8 cellular contexts compared by ENCODE assay signal in genomic region chr11:69443968-69444364, GRCh38. TPM values are rescaled to one million over a fixed set of nuclear protein-coding genes. Genes with fewer than 3 reads are reported as not detected.
A peak's percentile ranks its signal among the peaks of the same experiment; 100 is the strongest.
DNase-seq lines count a peak whose midpoint lies in the region; ATAC-seq, FAIRE-seq and TF ChIP-seq lines count a peak whose summit lies in the region.

No MANE protein-coding gene starts in this region.

- BruUV-seq in K562 (replicated peaks; lab: Mats Ljungman, UMichigan) (no TSS peak), HepG2 (replicated peaks; lab: Mats Ljungman, UMichigan) (no TSS peak)

- no peaks in the 10 kb centered on the region for H3K9me3 ChIP-seq in K562 (replicated peaks; ENCODE audit: control insufficient read depth, insufficient read depth, low read depth, low read length)
- H3K9me3 ChIP-seq in HepG2 (ENCODE audit: low read length), result no peaks in the 10 kb centered on the region
- no peaks in the 10 kb centered on the region for H3K9me3 ChIP-seq in thoracic aorta

- POLR2A ChIA-PET in activated CD4-positive, alpha-beta T cell treated with anti-CD3 and anti-CD28 coated beads for 36 hours (lab: Charles Lee), result interaction anchor here (0.6 kb wide), 1 partner anchor 37 kb away, joined by 3 read pairs; no protein-coding TSS in a partner anchor
- POLR2A ChIA-PET in K562 (lab: Yijun Ruan, JAX), result interaction anchor here (0.5 to 1.3 kb wide), 6 partner anchors 10 to 370 kb away, joined by 3 to 8 read pairs (median 3); no protein-coding TSS in a partner anchor
- POLR2A ChIA-PET in HepG2 (lab: Yijun Ruan, JAX), result no interaction called here

- in situ Hi-C loops in K562 (cut with MboI), result no loop called here
- in situ Hi-C loops in HepG2 (cut with HindIII; ENCODE audit: extremely low pct_ligation_motif_present, low pct_unique_long_range_greater_than_20kb), result loop anchor here (25.0 kb wide), 1 partner anchor 193 kb away; the partner anchor contains the start of gene CCND1

- H3K4me3 Mint-ChIP-seq in activated CD4-positive, alpha-beta T cell treated with anti-CD3 and anti-CD28 coated beads for 36 hours, result peak overlapping the region; percentile 48

- peak overlapping the region; percentile 14 for H3K27ac Mint-ChIP-seq in activated CD4-positive, alpha-beta T cell treated with anti-CD3 and anti-CD28 coated beads for 36 hours

- TF ChIP-seq EP300 in K562 (IDR thresholded peaks at IDR 0.05; ENCODE audit: low read length) (no peak), HepG2 (IDR thresholded peaks at IDR 0.05; ENCODE audit: low read depth in 2 of 2, low read length in 2 of 2) (no peak), HepG2 (CRISPR knock-in tag; IDR thresholded peaks at IDR 0.05; ENCODE audit: borderline replicate concordance) (no peak)

- H3K27ac ChIP-seq in K562 (ENCODE audit: extremely low read depth, low read depth, low read length) (peak overlapping the region; percentile 95), HepG2 (ENCODE audit: extremely low read length, insufficient read depth, low read length) (no peak overlapping the region), thoracic aorta (peak overlapping the region; percentile 1 to 65)

- H4K20me1 ChIP-seq in K562 (replicated peaks; ENCODE audit: control insufficient read depth, insufficient read depth, low read length) (no peaks in the 10 kb centered on the region), HepG2 (ENCODE audit: insufficient read depth, low read length) (no peaks in the 10 kb centered on the region)

- TF ChIP-seq CTCF in K562 (IDR thresholded peaks at IDR 0.05 in 2 of 3, conservative IDR thresholded peaks at IDR 0.05 in 1 of 3; ENCODE audit: insufficient read depth in 2 of 3, low read depth in 1 of 3, low read length in 3 of 3), result no peak
- TF ChIP-seq CTCF in HepG2 (CRISPR knock-in tag; IDR thresholded peaks at IDR 0.05), result no peak
- no peak for TF ChIP-seq CTCF in thoracic aorta (IDR thresholded peaks at IDR 0.05)

- CTCF ChIA-PET in activated CD4-positive, alpha-beta T cell treated with anti-CD3 and anti-CD28 coated beads for 36 hours (lab: Charles Lee), result no interaction called here
- CTCF ChIA-PET in K562 (lab: Yijun Ruan, JAX; ENCODE audit: low intra/inter-chr PET ratio), result no interaction called here
- CTCF ChIA-PET in HepG2 (lab: Yijun Ruan, JAX; ENCODE audit: low intra/inter-chr PET ratio, low total read pairs), result no interaction called here

- H3K4me3 ChIP-seq in K562 (peak overlapping the region; percentile 35), HepG2 (replicated peaks in 1 of 3; ENCODE audit: insufficient read depth in 1 of 3, low read depth in 2 of 3, low read length in 3 of 3) (no peak overlapping the region), thoracic aorta (peak overlapping the region; percentile 74)

- peak overlapping the region; percentile 80 for H3K4me2 ChIP-seq in K562 (ENCODE audit: insufficient read depth, low read length)
- H3K4me2 ChIP-seq in HepG2 (ENCODE audit: low read depth, low read length), result no peak overlapping the region

- FAIRE-seq in K562 (lab: Jason Lieb, UNC) (peak; percentile 26), HepG2 (lab: Jason Lieb, UNC) (no peak)

- H3K36me3 Mint-ChIP-seq in activated CD4-positive, alpha-beta T cell treated with anti-CD3 and anti-CD28 coated beads for 36 hours (ENCODE audit: low read depth), result no peaks in the 10 kb centered on the region

- no peak for ATAC-seq in activated CD4-positive, alpha-beta T cell treated with anti-CD3 and anti-CD28 coated beads for 36 hours
- peak; percentile 1 for ATAC-seq in K562
- ATAC-seq in HepG2, result no peak
- no peak for ATAC-seq in thoracic aorta (ENCODE audit: insufficient number of reproducible peaks, low FRiP score, low read depth)
- ATAC-seq in GM18873 (IDR thresholded peaks at IDR 0.05; ENCODE audit: low FRiP score, unreplicated experiment), result no peak

- H3K36me3 ChIP-seq in K562 (ENCODE audit: control insufficient read depth, insufficient read depth, low read length) (no peaks in the 10 kb centered on the region), HepG2 (replicated peaks in 1 of 2; ENCODE audit: control insufficient read depth in 1 of 2, insufficient read depth in 2 of 2, low read length in 2 of 2) (no peaks in the 10 kb centered on the region), thoracic aorta (no peaks in the 10 kb centered on the region)

- peaks cover 60 to 61% of the 10 kb centered on the region in 2 experiments for H3K4me1 ChIP-seq in K562 (replicated peaks in 1 of 2; ENCODE audit: control insufficient read depth in 2 of 2, insufficient read depth in 2 of 2, low read length in 2 of 2)
- H3K4me1 ChIP-seq in HepG2 (ENCODE audit: insufficient read depth, low read length), result peaks cover 46% of the 10 kb centered on the region
- H3K4me1 ChIP-seq in thoracic aorta (ENCODE audit: control insufficient read depth in 1 of 2, low read depth in 2 of 2), result peaks cover 11 to 29% of the 10 kb centered on the region in 2 donors

- no peak for TF ChIP-seq RAD21 in K562 (CRISPR knock-in tag; conservative IDR thresholded peaks at IDR 0.05 in 1 of 2, IDR thresholded peaks at IDR 0.05 in 1 of 2)
- no peak for TF ChIP-seq RAD21 in HepG2 (CRISPR knock-in tag; IDR thresholded peaks at IDR 0.05)

- H3K79me2 ChIP-seq in K562 (ENCODE audit: control insufficient read depth, insufficient read depth, low read length), result peaks cover 5% of the 10 kb centered on the region; the same call in 1 of the 3 replicates
- no peaks in the 10 kb centered on the region for H3K79me2 ChIP-seq in HepG2 (ENCODE audit: insufficient read depth, low read length)

- intact Hi-C loops in activated CD4-positive, alpha-beta T cell treated with anti-CD3 and anti-CD28 coated beads for 36 hours (cut with DNase I, micrococcal nuclease), result loop anchor here (1.0 to 5.0 kb wide), 7 partner anchors 18 to 343 kb away; partner anchors contain the start of gene CCND1 (in 1 of the 2)
- intact Hi-C loops in K562 (cut with micrococcal nuclease), result loop anchor here (2.0 to 10.0 kb wide), 5 partner anchors 42 to 309 kb away; partner anchors contain the start of genes CCND1 and MYEOV
- intact Hi-C loops in HepG2 (cut with micrococcal nuclease; ENCODE audit: unreplicated experiment), result loop anchor here (5.0 kb wide), 1 partner anchor 198 kb away; the partner anchor contains the start of gene CCND1

- H3K9me1 ChIP-seq in K562 (ENCODE audit: control insufficient read depth, insufficient read depth, low read length), result no peaks in the 10 kb centered on the region

- H3K27me3 Mint-ChIP-seq in activated CD4-positive, alpha-beta T cell treated with anti-CD3 and anti-CD28 coated beads for 36 hours, result peaks cover 15% of the 10 kb centered on the region

- H2AFZ ChIP-seq in K562 (ENCODE audit: low read depth, low read length), result peak overlapping the region; percentile 94
- H2AFZ ChIP-seq in HepG2 (ENCODE audit: low read length), result no peak overlapping the region

- H3K27me3 ChIP-seq in K562 (ENCODE audit: control insufficient read depth in 2 of 2, insufficient read depth in 2 of 2, low read length in 2 of 2), result no peaks in the 10 kb centered on the region
- no peaks in the 10 kb centered on the region for H3K27me3 ChIP-seq in HepG2 (ENCODE audit: control insufficient read depth in 1 of 2, insufficient read depth in 2 of 2, low read length in 2 of 2)
- no peaks in the 10 kb centered on the region for H3K27me3 ChIP-seq in thoracic aorta (replicated peaks; ENCODE audit: insufficient read depth)

- peaks cover 16% of the 10 kb centered on the region for H3K4me1 Mint-ChIP-seq in activated CD4-positive, alpha-beta T cell treated with anti-CD3 and anti-CD28 coated beads for 36 hours

- no peak for DNase-seq in activated CD4-positive, alpha-beta T cell treated with anti-CD3 and anti-CD28 coated beads for 36 hours
- no peak for DNase-seq in activated CD4-positive, alpha-beta T cell treated with anti-CD3 and anti-CD28 coated beads for 1 hour
- peak in 1 of 4 experiments; percentile 50 for DNase-seq in K562 (ENCODE audit: extremely low read depth in 1 of 4, low spot score in 3 of 4)
- no peak for DNase-seq in HepG2 (ENCODE audit: low spot score)
- no peak for DNase-seq in thoracic aorta (ENCODE audit: low spot score)
- DNase-seq in NCI-H1105 treated with DMSO at 0.1 percent for 48 hours (lab: John Stamatoyannopoulos, UW), result no peak
- no peak for DNase-seq in NCI-H2107 treated with DMSO at 0.1 percent for 48 hours (lab: John Stamatoyannopoulos, UW; ENCODE audit: unreplicated experiment)

- H3K9ac ChIP-seq in K562 (ENCODE audit: insufficient read depth in 1 of 2, low read depth in 2 of 2, low read length in 2 of 2), result peak overlapping the region; percentile 87 to 93
- no peak overlapping the region for H3K9ac ChIP-seq in HepG2 (ENCODE audit: insufficient read depth, low read depth, low read length)

- WGBS in K562 (ENCODE audit: insufficient coverage, low coverage, missing lambda C conversion rate), result 7% methylated on average over 4 of the region's 6 CpGs
- WGBS in HepG2 (ENCODE audit: low lambda C conversion rate), result 94% methylated on average over 6 of the region's 6 CpGs

- H3K9me3 Mint-ChIP-seq in activated CD4-positive, alpha-beta T cell treated with anti-CD3 and anti-CD28 coated beads for 36 hours (ENCODE audit: low read depth), result no peaks in the 10 kb centered on the region

- no peak for TF ChIP-seq POLR2A in K562 (conservative IDR thresholded peaks at IDR 0.05)
- TF ChIP-seq POLR2A in HepG2 (IDR thresholded peaks at IDR 0.05; ENCODE audit: insufficient read depth in 1 of 2, low read depth in 2 of 2, low read length in 2 of 2), result no peak

RNA-seq across cellular contexts. Expression of gene LINC01488, which starts 37.5 kb away (rescaled TPM):
- not detected for total RNA-seq in activated CD4-positive, alpha-beta T cell treated with anti-CD3 and anti-CD28 coated beads for 36 hours
- not detected in 2 replicates for total RNA-seq in K562 (2011; cell fraction: chromatin; rRNA removed; ENCODE audit: low replicate concordance)
- not detected in 2 replicates for total RNA-seq in K562 (2011; cell fraction: nucleolus; rRNA removed)
- not detected in 2 replicates for total RNA-seq in K562 (2011; cell fraction: nucleoplasm; rRNA removed)
- total RNA-seq in K562 (2014; rRNA removed) (not detected in 2 replicates), K562 (2014; rRNA removed; fragmentation: Illumina TruSeq; extraction: Trizol) (not detected in 2 replicates), K562 (2015; rRNA removed; fragmentation: Illumina TruSeq; extraction: Trizol) (not detected in 2 replicates), K562 (2021) (not detected in 2 replicates), HepG2 (2016; rRNA removed; fragmentation: Illumina TruSeq; extraction: Trizol) (0.14 and 0.58 TPM in 2 replicates), thoracic aorta (not detected)
- polyA plus RNA-seq in K562 (2011; rRNA removed) (not detected in 2 replicates), K562 (2014; fragmentation: Illumina TruSeq; extraction: Trizol) (not detected in 2 replicates), K562 (2014; fragmentation: Nextera tagmentation; extraction: Ambion mirVana) (not detected), K562 (2014; rRNA removed) (not detected in 2 replicates), HepG2 (2011; rRNA removed) (0.13 and 0.26 TPM in 2 replicates)
- not detected in 2 replicates for polyA plus RNA-seq in K562 (2011; cell fraction: cytosol; rRNA removed)
- polyA plus RNA-seq in K562 (2011; cell fraction: nucleus; rRNA removed), result not detected in 2 replicates
- not detected in 2 replicates for polyA plus RNA-seq in K562 (2012)
- not detected in 2 replicates for polyA minus RNA-seq in K562 (2011; rRNA and poly(A)+ RNA removed)
- polyA minus RNA-seq in K562 (2011; cell fraction: cytosol; rRNA and poly(A)+ RNA removed), result not detected in 2 replicates
- polyA minus RNA-seq in K562 (2011; cell fraction: nucleus; rRNA and poly(A)+ RNA removed), result not detected in 2 replicates
- 0.10 and 0.18 TPM in 2 replicates for total RNA-seq in HepG2 (2016; cell fraction: cytosol; rRNA removed; fragmentation: Illumina TruSeq; extraction: Trizol; ENCODE audit: low read depth)
- total RNA-seq in HepG2 (2016; cell fraction: insoluble cytoplasmic fraction; rRNA removed; fragmentation: Illumina TruSeq; extraction: Trizol), result 0.09 and 0.74 TPM in 2 replicates
- total RNA-seq in HepG2 (2016; cell fraction: membrane; rRNA removed; fragmentation: Illumina TruSeq; extraction: Trizol), result 0.17 and 0.31 TPM in 2 replicates
- total RNA-seq in HepG2 (2016; cell fraction: nucleus; rRNA removed; fragmentation: Illumina TruSeq; extraction: Trizol), result 0.47 and 1.4 TPM in 2 replicates
- polyA plus RNA-seq in HepG2 (2011; cell fraction: cytosol; rRNA removed), result 0.11 TPM in 1 of 2 replicates, not detected in the other
- polyA plus RNA-seq in HepG2 (2011; cell fraction: nucleus; rRNA removed), result 0.31 and 1.3 TPM in 2 replicates
- polyA plus RNA-seq in HepG2 (2012), result 0.04 TPM in 1 of 2 replicates, not detected in the other
- 0.09 and 0.12 TPM in 2 replicates for polyA plus RNA-seq in HepG2 (2016; cell fraction: cytosol; fragmentation: Illumina TruSeq; extraction: Trizol; ENCODE audit: low read depth)
- 0.21 and 0.39 TPM in 2 replicates for polyA plus RNA-seq in HepG2 (2016; cell fraction: insoluble cytoplasmic fraction; fragmentation: Illumina TruSeq; extraction: Trizol; ENCODE audit: low read depth)
- polyA plus RNA-seq in HepG2 (2016; cell fraction: membrane; fragmentation: Illumina TruSeq; extraction: Trizol; ENCODE audit: low read depth), result 0.22 TPM in 2 replicates
- 1.7 and 3.1 TPM in 2 replicates for polyA plus RNA-seq in HepG2 (2016; cell fraction: nucleus; fragmentation: Illumina TruSeq; extraction: Trizol; ENCODE audit: insufficient read depth, low read depth)
- 0.16 TPM in 1 of 2 replicates, not detected in the other for polyA minus RNA-seq in HepG2 (2011; rRNA and poly(A)+ RNA removed; ENCODE audit: low replicate concordance)
- polyA minus RNA-seq in HepG2 (2011; cell fraction: cytosol; rRNA and poly(A)+ RNA removed), result not detected in 2 replicates
- polyA minus RNA-seq in HepG2 (2011; cell fraction: nucleus; rRNA and poly(A)+ RNA removed), result 0.12 and 0.39 TPM in 2 replicates

Comparison
In these comparisons a context has a peak if more than half of its experiments do, and no peak if none do; other contexts are left out.
1. H3K4me3 ChIP-seq: peak in K562 (single experiment) and thoracic aorta (single experiment); none in HepG2 (0 of 3).